3 cellular contexts compared by ENCODE assay signal in genomic region chr9:88706193-88707112, GRCh38.
A peak's percentile ranks its signal among the peaks of the same experiment; 100 is the strongest.
TF ChIP-seq lines count a peak whose summit lies in the region.

No MANE protein-coding gene starts in this region.

TF ChIP-seq in SK-N-SH, 30 proteins besides CTCF, POLR2A, EP300 and RAD21 (continued from another document):
- no peak for TF ChIP-seq MEF2A (IDR thresholded peaks at IDR 0.05; ENCODE audit: borderline replicate concordance, low read depth)
- TF ChIP-seq NFIC (IDR thresholded peaks at IDR 0.05; ENCODE audit: borderline replicate concordance): no peak
- TF ChIP-seq SMC3 (IDR thresholded peaks at IDR 0.05; ENCODE audit: low read depth, low read length): no peak
- no peak for TF ChIP-seq ELF1 (IDR thresholded peaks at IDR 0.05)
- no peak for TF ChIP-seq PBX3 (IDR thresholded peaks at IDR 0.05)
- no peak for TF ChIP-seq MXI1 (IDR thresholded peaks at IDR 0.05; ENCODE audit: low read depth, low read length)
- no peak for TF ChIP-seq CHD2 (IDR thresholded peaks at IDR 0.05; ENCODE audit: low read length, partially characterized antibody)
- no peak for TF ChIP-seq RCOR1 (IDR thresholded peaks at IDR 0.05; ENCODE audit: low read length)
- TF ChIP-seq POLR2AphosphoS5 (IDR thresholded peaks at IDR 0.05; ENCODE audit: low read depth, low read length): no peak

TF ChIP-seq in SK-N-SH treated with all-trans-retinoic acid at 6 μM for 48 hours, 23 proteins besides CTCF, POLR2A, EP300 and RAD21 (continued from another document):
- TF ChIP-seq PATZ1 (CRISPR knock-in tag; IDR thresholded peaks at IDR 0.05; ENCODE audit: borderline replicate concordance) (no peak), ESRRG (CRISPR knock-in tag; IDR thresholded peaks at IDR 0.05) (no peak), SNAI2 (CRISPR knock-in tag; IDR thresholded peaks at IDR 0.05) (no peak), ZC3H10 (CRISPR knock-in tag; IDR thresholded peaks at IDR 0.05) (no peak), ZFP30 (CRISPR knock-in tag; IDR thresholded peaks at IDR 0.05) (no peak), ZNF565 (CRISPR knock-in tag; conservative IDR thresholded peaks at IDR 0.05; ENCODE audit: low read depth) (no peak), ZFP3 (CRISPR knock-in tag; IDR thresholded peaks at IDR 0.05) (no peak), TOX (CRISPR knock-in tag; IDR thresholded peaks at IDR 0.05; ENCODE audit: borderline replicate concordance) (no peak), OSR1 (CRISPR knock-in tag; IDR thresholded peaks at IDR 0.05) (no peak), BACH2 (CRISPR knock-in tag; IDR thresholded peaks at IDR 0.05; ENCODE audit: borderline replicate concordance) (no peak), ISL1 (CRISPR knock-in tag; IDR thresholded peaks at IDR 0.05) (no peak), ARNTL (CRISPR knock-in tag; IDR thresholded peaks at IDR 0.05; ENCODE audit: borderline replicate concordance, low read depth) (no peak), PPARA (CRISPR knock-in tag; IDR thresholded peaks at IDR 0.05; ENCODE audit: borderline replicate concordance) (no peak), GLIS3 (CRISPR knock-in tag; IDR thresholded peaks at IDR 0.05) (no peak), TCF4 (CRISPR knock-in tag; IDR thresholded peaks at IDR 0.05; ENCODE audit: borderline replicate concordance) (no peak), RARB (CRISPR knock-in tag; IDR thresholded peaks at IDR 0.05) (no peak), ZNF70 (CRISPR knock-in tag; IDR thresholded peaks at IDR 0.05) (no peak)
- TF ChIP-seq, protein P1, sequence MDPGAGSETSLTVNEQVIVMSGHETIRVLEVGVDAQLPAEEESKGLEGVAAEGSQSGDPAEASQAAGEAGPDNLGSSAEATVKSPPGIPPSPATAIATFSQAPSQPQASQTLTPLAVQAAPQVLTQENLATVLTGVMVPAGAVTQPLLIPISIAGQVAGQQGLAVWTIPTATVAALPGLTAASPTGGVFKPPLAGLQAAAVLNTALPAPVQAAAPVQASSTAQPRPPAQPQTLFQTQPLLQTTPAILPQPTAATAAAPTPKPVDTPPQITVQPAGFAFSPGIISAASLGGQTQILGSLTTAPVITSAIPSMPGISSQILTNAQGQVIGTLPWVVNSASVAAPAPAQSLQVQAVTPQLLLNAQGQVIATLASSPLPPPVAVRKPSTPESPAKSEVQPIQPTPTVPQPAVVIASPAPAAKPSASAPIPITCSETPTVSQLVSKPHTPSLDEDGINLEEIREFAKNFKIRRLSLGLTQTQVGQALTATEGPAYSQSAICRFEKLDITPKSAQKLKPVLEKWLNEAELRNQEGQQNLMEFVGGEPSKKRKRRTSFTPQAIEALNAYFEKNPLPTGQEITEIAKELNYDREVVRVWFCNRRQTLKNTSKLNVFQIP (CRISPR knock-in tag; IDR thresholded peaks at IDR 0.05; ENCODE audit: borderline replicate concordance, low read depth): no peak
- TF ChIP-seq, protein P2, sequence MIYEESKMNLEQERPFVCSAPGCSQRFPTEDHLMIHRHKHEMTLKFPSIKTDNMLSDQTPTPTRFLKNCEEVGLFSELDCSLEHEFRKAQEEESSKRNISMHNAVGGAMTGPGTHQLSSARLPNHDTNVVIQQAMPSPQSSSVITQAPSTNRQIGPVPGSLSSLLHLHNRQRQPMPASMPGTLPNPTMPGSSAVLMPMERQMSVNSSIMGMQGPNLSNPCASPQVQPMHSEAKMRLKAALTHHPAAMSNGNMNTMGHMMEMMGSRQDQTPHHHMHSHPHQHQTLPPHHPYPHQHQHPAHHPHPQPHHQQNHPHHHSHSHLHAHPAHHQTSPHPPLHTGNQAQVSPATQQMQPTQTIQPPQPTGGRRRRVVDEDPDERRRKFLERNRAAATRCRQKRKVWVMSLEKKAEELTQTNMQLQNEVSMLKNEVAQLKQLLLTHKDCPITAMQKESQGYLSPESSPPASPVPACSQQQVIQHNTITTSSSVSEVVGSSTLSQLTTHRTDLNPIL (CRISPR knock-in tag; IDR thresholded peaks at IDR 0.05; ENCODE audit: low read depth): no peak

TF ChIP-seq in liver, 16 proteins besides CTCF, POLR2A, EP300 and RAD21 (continued from another document):
- TF ChIP-seq, protein P3, sequence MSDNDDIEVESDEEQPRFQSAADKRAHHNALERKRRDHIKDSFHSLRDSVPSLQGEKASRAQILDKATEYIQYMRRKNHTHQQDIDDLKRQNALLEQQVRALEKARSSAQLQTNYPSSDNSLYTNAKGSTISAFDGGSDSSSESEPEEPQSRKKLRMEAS (IDR thresholded peaks at IDR 0.05): peak; percentile 23
- no peak for TF ChIP-seq JUND (IDR thresholded peaks at IDR 0.05)
